ENCODE assay signal across 26 cellular contexts in the genomic region with DNA sequence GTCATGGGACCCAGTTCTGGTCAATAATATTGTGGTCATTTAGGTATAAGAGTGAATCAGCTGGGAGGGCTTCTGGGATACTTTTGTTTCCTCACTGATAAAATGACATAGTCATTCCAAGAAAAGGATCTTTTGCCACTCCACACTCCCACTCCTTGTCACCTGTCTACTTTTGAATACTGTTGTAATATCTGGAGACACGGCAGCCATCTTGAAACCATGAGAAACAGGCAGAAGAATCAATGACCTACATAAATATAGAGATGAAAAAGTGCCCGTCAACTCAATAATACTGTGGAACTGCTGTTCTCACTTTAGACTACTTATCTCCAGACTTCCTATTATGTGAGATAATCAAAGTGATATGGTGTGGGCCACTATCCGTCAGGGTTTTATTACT.
A peak's percentile ranks its signal among the peaks of the same experiment; 100 is the strongest.
DNase-seq lines count a peak whose midpoint lies in the region; ATAC-seq and TF ChIP-seq lines count a peak whose summit lies in the region.
"Had no signal": no experiment of that assay in that cellular context is flagged by ENCODE, and none has a peak within 500 bp of the region (broad histone marks: within the 10 kb centered on the region; RNA-seq: fewer than 3 reads in every experiment).

No MANE protein-coding gene starts in this region.

- no peak for TF ChIP-seq CTCF in MCF 10A (IDR thresholded peaks at IDR 0.05; ENCODE audit: unreplicated experiment)
- TF ChIP-seq CTCF in breast epithelium (IDR thresholded peaks at IDR 0.05) = no peak
- no peak for TF ChIP-seq CTCF in brain microvascular endothelial cell (IDR thresholded peaks at IDR 0.05; ENCODE audit: low read depth, low read length, missing control alignments)

- BruUV-seq in MCF 10A (replicated peaks; lab: Mats Ljungman, UMichigan) = no TSS peak

- peak overlapping the region; percentile 74 for H3K27ac Mint-ChIP-seq in MCF 10A (ENCODE audit: low read depth, unreplicated experiment)
- H3K27ac Mint-ChIP-seq: activated naive CD4-positive, alpha-beta T cell treated with anti-CD3 and anti-CD28 coated beads, Interleukin-2, amount 50 U/mL, for 72 hours; immature natural killer cell; WTC11 had no signal

- in situ Hi-C loops in brain microvascular endothelial cell (cut with HindIII; ENCODE audit: low pct_ligation_motif_present, low sequenced_read_pairs) = no loop called here

- CTCF ChIA-PET in MCF 10A (lab: Yijun Ruan, JAX) = interaction anchor here (0.6 to 2.6 kb wide), 4 partner anchors 87 to 279 kb away, joined by 3 to 12 read pairs (median 4); no protein-coding TSS in a partner anchor

- H3K9me3 ChIP-seq in breast epithelium (no peaks in the 10 kb centered on the region), mesodermal cell (ENCODE audit: control insufficient read depth, low read length) (no peaks in the 10 kb centered on the region)
- H3K9me3 ChIP-seq: HAP-1, right lobe of liver, tibial nerve had no signal

- no peak overlapping the region for H3K4me3 Mint-ChIP-seq in MCF 10A (ENCODE audit: unreplicated experiment)
- H3K4me3 Mint-ChIP-seq: immature natural killer cell, WTC11 had no signal

- no CpG with 5 or more reads among the region's 3 CpGs for WGBS in mesodermal cell (ENCODE audit: insufficient coverage in 2 of 2), 2 experiments

- H3K36me3 ChIP-seq in breast epithelium (no peaks in the 10 kb centered on the region), brain microvascular endothelial cell (replicated peaks) (no peaks in the 10 kb centered on the region), mesodermal cell (ENCODE audit: control insufficient read depth, insufficient read depth, low read length) (no peaks in the 10 kb centered on the region)
- H3K36me3 ChIP-seq: HAP-1, MG63, right lobe of liver, tibial nerve had no signal

- intact Hi-C loops in MCF 10A (cut with micrococcal nuclease) (no loop called here), breast epithelium (cut with DNase I; ENCODE audit: low total_unique reads) (no loop called here)

- H3K27ac ChIP-seq in breast epithelium = no peak overlapping the region
- H3K27ac ChIP-seq in brain microvascular endothelial cell = peak overlapping the region; percentile 51
- H3K27ac ChIP-seq in mesodermal cell (ENCODE audit: low read depth, low read length, severe bottlenecking) = peak overlapping the region; percentile 80
- H3K27ac ChIP-seq: C4-2B, right lobe of liver, tibial nerve had no signal

- peaks cover 31% of the 10 kb centered on the region for H3K4me1 Mint-ChIP-seq in MCF 10A (ENCODE audit: insufficient read depth, unreplicated experiment)
- H3K4me1 Mint-ChIP-seq: immature natural killer cell had no signal

- no peak for ATAC-seq in HG03039 (IDR thresholded peaks at IDR 0.05; ENCODE audit: unreplicated experiment)
- no peak for ATAC-seq in HG03280 (IDR thresholded peaks at IDR 0.05; ENCODE audit: unreplicated experiment)
- ATAC-seq in HG03139 (IDR thresholded peaks at IDR 0.05; ENCODE audit: unreplicated experiment) = no peak
- no peak for ATAC-seq in HG03342 (IDR thresholded peaks at IDR 0.05; ENCODE audit: unreplicated experiment)
- ATAC-seq: left lobe of liver, WTC11 had no signal

- no peak for TF ChIP-seq POLR2A in breast epithelium (IDR thresholded peaks at IDR 0.05)

- H3K27me3 ChIP-seq in breast epithelium = no peaks in the 10 kb centered on the region
- no peaks in the 10 kb centered on the region for H3K27me3 ChIP-seq in brain microvascular endothelial cell (replicated peaks)
- H3K27me3 ChIP-seq: MG63, right lobe of liver, tibial nerve had no signal

- H3K27me3 Mint-ChIP-seq in MCF 10A (ENCODE audit: insufficient read depth, unreplicated experiment) = no peaks in the 10 kb centered on the region
- H3K27me3 Mint-ChIP-seq: progenitor cell of endocrine pancreas had no signal

- H3K36me3 Mint-ChIP-seq in MCF 10A (ENCODE audit: insufficient read depth, unreplicated experiment) = no peaks in the 10 kb centered on the region
- H3K36me3 Mint-ChIP-seq: activated naive CD4-positive, alpha-beta T cell treated with anti-CD3 and anti-CD28 coated beads, Interleukin-2, amount 50 U/mL, for 72 hours had no signal

- H3K4me1 ChIP-seq in breast epithelium (no peaks in the 10 kb centered on the region), mesodermal cell (ENCODE audit: control insufficient read depth, insufficient read depth, low read length, poor library complexity, severe bottlenecking) (peaks cover 69% of the 10 kb centered on the region)
- H3K4me1 ChIP-seq: right lobe of liver had no signal

- POLR2A ChIA-PET in MCF 10A (lab: Yijun Ruan, JAX) = interaction anchor here (0.7 to 2.0 kb wide), 5 partner anchors 19 to 90 kb away, joined by 3 to 7 read pairs (median 3); no protein-coding TSS in a partner anchor

- H3K9me3 Mint-ChIP-seq in MCF 10A (ENCODE audit: unreplicated experiment) = no peaks in the 10 kb centered on the region
- H3K9me3 Mint-ChIP-seq: WTC11 had no signal

- H3K4me3 ChIP-seq in breast epithelium = no peak overlapping the region
- no peak overlapping the region for H3K4me3 ChIP-seq in brain microvascular endothelial cell (ENCODE audit: low read depth, low read length)
- no peak overlapping the region for H3K4me3 ChIP-seq in mesodermal cell (ENCODE audit: extremely low read depth, insufficient read depth, low read length, poor library complexity, severe bottlenecking)
- H3K4me3 ChIP-seq: HAP-1, MG63, right lobe of liver, tibial nerve had no signal

- no peak for DNase-seq in MCF 10A (ENCODE audit: unreplicated experiment)
- DNase-seq in breast epithelium (ENCODE audit: low spot score in 2 of 2) = no peak
- DNase-seq in brain microvascular endothelial cell = no peak
- DNase-seq: activated CD4-positive, alpha-beta T cell treated with anti-CD3 and anti-CD28 coated beads, Interleukin-2, amount 50 U/mL, for 1 hour; activated effector memory CD4-positive, alpha-beta T cell treated with Interleukin-2 at 50 U/mL for 16 hours; activated T-cell treated with anti-CD3 and anti-CD28 coated beads, Interleukin-2, amount 50 U/mL, for 1 hour; amygdala; effector CD4-positive, alpha-beta T cell; immature natural killer cell; KBM-7; right lobe of liver; SHP77 treated with DMSO at 0.1 percent for 48 hours; stimulated activated CD4-positive, alpha-beta T cell treated with anti-CD3 and anti-CD28 coated beads, Interleukin-4, amount 100 ng/mL, for 24 hours had no signal

Comparison
In these comparisons a context has a peak if more than half of its experiments do, and no peak if none do; other contexts are left out.
1. H3K27ac ChIP-seq: peak in brain microvascular endothelial cell (single experiment) and mesodermal cell (single experiment); none in breast epithelium (0 of 2).